5 cellular contexts compared by ENCODE assay signal in genomic region chr11:98394500-98394899, GRCh38.
DNase-seq lines count a peak whose midpoint lies in the region; ATAC-seq and TF ChIP-seq lines count a peak whose summit lies in the region.
"Not testable (repeated sequence)": the region's sequence is repeated elsewhere in the genome, so short reads cannot be mapped to it uniquely, and the experiment has no call there.

No MANE protein-coding gene starts in this region.

- DNase-seq in DMS53 (lab: John Stamatoyannopoulos, UW) (peak; percentile 47), HT-29 (ENCODE audit: low spot score) (peak; percentile 5), PC-3 (peak; percentile 63), mammary epithelial cell (peak; percentile 0), epithelial cell of esophagus (ENCODE audit: low read depth) (peak; percentile 29)

- H4K20me1 ChIP-seq in PC-3 (ENCODE audit: low read length); mammary epithelial cell (ENCODE audit: insufficient read depth, low read length): not testable (repeated sequence)

- H3K9ac ChIP-seq in PC-3 (ENCODE audit: low read length); mammary epithelial cell (ENCODE audit: insufficient read depth, low read length): not testable (repeated sequence)

- WGBS in mammary epithelial cell (ENCODE audit: low coverage, missing lambda C conversion rate), result 44% methylated on average over 4 of the region's 4 CpGs

- not testable (repeated sequence) for H3K27me3 ChIP-seq in PC-3 (ENCODE audit: low read length); mammary epithelial cell (ENCODE audit: insufficient read depth, low read length)

- BruUV-seq in PC-3 (replicated peaks; lab: Mats Ljungman, UMichigan); mammary epithelial cell (replicated peaks; lab: Mats Ljungman, UMichigan): not testable (repeated sequence)

- H3K4me1 ChIP-seq in PC-3 (ENCODE audit: insufficient read depth, low read length); mammary epithelial cell (ENCODE audit: insufficient read depth, low read length): not testable (repeated sequence)

- not testable (repeated sequence) for ATAC-seq in PC-3

- H3F3A ChIP-seq in PC-3 (ENCODE audit: low read length, unreplicated experiment), result not testable (repeated sequence)

- H3K9me3 ChIP-seq in PC-3 (ENCODE audit: low read length); mammary epithelial cell (replicated peaks; ENCODE audit: insufficient read depth, low read length): not testable (repeated sequence)

- not testable (repeated sequence) for H3K36me3 ChIP-seq in PC-3 (ENCODE audit: low read depth, low read length); mammary epithelial cell (ENCODE audit: insufficient read depth, low read length)

- H3K4me3 ChIP-seq in PC-3 (ENCODE audit: low read length); mammary epithelial cell (replicated peaks in 1 of 3; ENCODE audit: insufficient read depth in 1 of 3, low read depth in 2 of 3, low read length in 3 of 3); epithelial cell of esophagus (ENCODE audit: low read length): not testable (repeated sequence)

- not testable (repeated sequence) for H3K9me2 ChIP-seq in PC-3 (replicated peaks; ENCODE audit: low read length)

- dilution Hi-C loops in mammary epithelial cell (cut with HindIII; ENCODE audit: low sequenced_read_pairs), result not testable (repeated sequence)

- intact Hi-C loops in PC-3 (cut with micrococcal nuclease); mammary epithelial cell (cut with micrococcal nuclease): not testable (repeated sequence)

- in situ Hi-C loops in mammary epithelial cell (cut with MboI; ENCODE audit: low sequenced_read_pairs in 2 of 2), result not testable (repeated sequence)

- TF ChIP-seq CTCF in PC-3 (conservative IDR thresholded peaks at IDR 0.05; ENCODE audit: low read depth, low read length); mammary epithelial cell (conservative IDR thresholded peaks at IDR 0.05 in 1 of 2, IDR thresholded peaks at IDR 0.05 in 1 of 2; ENCODE audit: extremely low read depth in 1 of 2, insufficient read depth in 1 of 2, low read depth in 1 of 2, low read length in 2 of 2); epithelial cell of esophagus (IDR thresholded peaks at IDR 0.05; ENCODE audit: insufficient read depth, low read depth, low read length, missing control alignments): not testable (repeated sequence)

- H3K27ac ChIP-seq in PC-3 (ENCODE audit: low read length), result peak overlapping the region; percentile 49
- H3K27ac ChIP-seq in mammary epithelial cell (ENCODE audit: insufficient read depth, low read depth, low read length), result not testable (repeated sequence)

- not testable (repeated sequence) for H2AFZ ChIP-seq in PC-3 (ENCODE audit: low read length); mammary epithelial cell (ENCODE audit: low read depth, low read length)

- not testable (repeated sequence) for H3K79me2 ChIP-seq in PC-3 (ENCODE audit: low read length); mammary epithelial cell (ENCODE audit: insufficient read depth, low read length)

- H3K4me2 ChIP-seq in PC-3 (ENCODE audit: low read length), result peak overlapping the region; percentile 38; the same call in 1 of the 2 replicates
- not testable (repeated sequence) for H3K4me2 ChIP-seq in mammary epithelial cell (ENCODE audit: insufficient read depth, low read depth, low read length)

- CTCF ChIA-PET in PC-3 (lab: Charles Lee); mammary epithelial cell (lab: Charles Lee; ENCODE audit: low non-redundant PET): not testable (repeated sequence)

- POLR2A ChIA-PET in PC-3 (lab: Charles Lee; ENCODE audit: unreplicated experiment), result not testable (repeated sequence)

Comparison
In these comparisons a context has a peak if more than half of its experiments do, and no peak if none do; other contexts are left out.
1. DNase-seq: peak in every context shown above with its lines; median percentile 63 in PC-3; 47 in DMS53; 29 in epithelial cell of esophagus; 5 in HT-29; 0 in mammary epithelial cell.